31 cellular contexts compared by ENCODE assay signal in genomic region chr10:93103953-93104352, GRCh38. TPM values are rescaled to one million over a fixed set of nuclear protein-coding genes. Genes with fewer than 3 reads are reported as not detected.
"Had no signal": no experiment of that assay in that cellular context is flagged by ENCODE, and none has a peak within 500 bp of the region (broad histone marks: within the 10 kb centered on the region; RNA-seq: fewer than 3 reads in every experiment).

No MANE protein-coding gene starts in this region.

- H3K9me3 ChIP-seq: esophagus squamous epithelium, gastrocnemius medialis, lower lobe of right lung, mucosa of descending colon had no signal

- H3K4me3 ChIP-seq: esophagus squamous epithelium, gastrocnemius medialis, heart right ventricle, left lung, lower lobe of right lung, mucosa of descending colon had no signal

- FAIRE-seq: endometrium, islet of Langerhans, keratinocyte had no signal

- DNase-seq: cortex of kidney; effector CD8-positive, alpha-beta T cell; effector memory CD8-positive, alpha-beta T cell; endodermal cell; erythroblast; esophagus squamous epithelium; foreskin fibroblast; foreskin melanocyte; gastrocnemius medialis; glutamatergic neuron; head of caudate nucleus; heart right ventricle; hippocampal formation; left cardiac atrium; left lung; left ventricle myocardium superior; lower lobe of right lung; mesenchymal stem cell; mucosa of descending colon; naive B cell; naive thymus-derived CD8-positive, alpha-beta T cell had no signal

- H3K27ac ChIP-seq: epithelial cell of prostate, esophagus squamous epithelium, gastrocnemius medialis, heart right ventricle, left lung, lower lobe of right lung had no signal

- H3K36me3 ChIP-seq: esophagus squamous epithelium, gastrocnemius medialis, heart right ventricle, left lung, lower lobe of right lung had no signal

- H3K27me3 ChIP-seq: esophagus squamous epithelium, gastrocnemius medialis, left lung had no signal

- ATAC-seq: effector memory CD8-positive, alpha-beta T cell; esophagus mucosa; gastrocnemius medialis; heart right ventricle; left cardiac atrium; left lung; left ventricle myocardium superior; lower lobe of right lung; mucosa of descending colon; naive thymus-derived CD8-positive, alpha-beta T cell had no signal

- H3K4me1 ChIP-seq: esophagus squamous epithelium, gastrocnemius medialis, heart right ventricle, left lung, lower lobe of right lung had no signal

RNA-seq across cellular contexts. Expression of gene CYP26A1, which starts 30.3 kb away (rescaled TPM):
- total RNA-seq: esophagus mucosa; esophagus squamous epithelium; gastrocnemius medialis; glomerular endothelial cell; heart right ventricle; kidney epithelial cell; left ventricle myocardium superior; lower lobe of right lung; mesenteric fat pad; mucosa of descending colon; myocyte; naive thymus-derived CD8-positive, alpha-beta T cell had no signal
- polyA plus RNA-seq: heart right ventricle; keratinocyte; naive thymus-derived CD8-positive, alpha-beta T cell had no signal

RNA-seq across cellular contexts. Expression of gene CYP26C1, which starts 43.4 kb away (rescaled TPM):
- total RNA-seq: esophagus mucosa, gastrocnemius medialis, left ventricle myocardium superior, lower leg skin, myocyte had no signal
- polyA plus RNA-seq: heart right ventricle; keratinocyte; naive thymus-derived CD8-positive, alpha-beta T cell had no signal
